ENCODE assay signal across 7 cellular contexts in the genomic region with DNA sequence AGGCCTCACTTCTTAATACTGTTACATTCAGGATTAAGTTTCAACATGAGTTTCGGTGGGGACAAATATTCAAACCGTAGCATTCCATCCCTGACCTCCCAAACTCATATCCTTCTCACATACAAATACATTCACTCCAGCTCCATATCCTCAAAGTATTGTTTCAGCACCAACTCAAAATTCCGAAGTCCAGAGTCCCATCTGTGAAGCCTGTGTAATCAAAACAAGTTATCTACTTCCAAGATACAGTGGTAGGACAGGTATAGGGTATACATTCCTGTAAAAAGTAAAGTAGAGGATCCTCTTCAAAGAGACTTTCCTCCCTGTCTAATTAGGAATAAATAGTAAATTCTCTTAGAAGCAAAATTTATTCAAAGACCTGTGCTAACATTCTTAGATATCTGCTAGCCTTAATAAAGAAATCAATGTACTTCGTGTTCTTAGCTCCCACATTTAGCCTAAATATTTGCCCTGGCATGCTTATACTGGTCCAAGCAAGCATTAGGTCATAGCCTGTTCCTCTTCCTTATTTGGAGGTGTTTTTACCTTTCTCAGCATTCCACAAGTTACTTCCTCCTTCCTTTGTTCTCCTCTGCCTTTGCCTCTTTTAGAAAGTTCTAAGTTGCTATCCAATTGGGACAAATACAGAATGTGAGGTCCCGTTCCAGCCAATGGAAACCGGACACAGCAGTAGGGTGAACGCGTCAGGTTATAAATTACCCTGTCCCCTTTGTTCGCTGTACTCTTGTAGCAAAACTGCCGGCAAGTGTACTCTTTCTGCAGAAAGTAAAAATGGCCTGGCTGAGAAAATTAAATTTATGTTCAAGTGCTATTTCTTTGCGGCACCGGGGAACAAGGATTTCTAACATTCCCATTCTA. TPM values are rescaled to one million over a fixed set of nuclear protein-coding genes. Genes with fewer than 3 reads are reported as not detected.
A peak's percentile ranks its signal among the peaks of the same experiment; 100 is the strongest.
DNase-seq lines count a peak whose midpoint lies in the region; ATAC-seq, FAIRE-seq and TF ChIP-seq lines count a peak whose summit lies in the region.
"Not testable (repeated sequence)": the region's sequence is repeated elsewhere in the genome, so short reads cannot be mapped to it uniquely, and the experiment has no call there.

No MANE protein-coding gene starts in this region.

- H3K4ac ChIP-seq in H9 (ENCODE audit: low read depth, low read length) = not testable (repeated sequence)

- not testable (repeated sequence) for H3K27me3 Mint-ChIP-seq in H9 (ENCODE audit: low read depth); WTC11 (ENCODE audit: low read depth); MCF 10A (ENCODE audit: insufficient read depth, unreplicated experiment); progenitor cell of endocrine pancreas; type B pancreatic cell

- POLR2A ChIA-PET in WTC11 (lab: Charles Lee); endothelial cell of umbilical vein (lab: Charles Lee): not testable (repeated sequence)
- POLR2A ChIA-PET in MCF 10A (lab: Yijun Ruan, JAX) = interaction anchor here (0.6 to 1.5 kb wide), 3 partner anchors 12 to 151 kb away, joined by 3 read pairs; a partner anchor contains a TSS

- no CpG with 5 or more reads among the region's 12 CpGs for WGBS in H9 (ENCODE audit: extremely low coverage, insufficient read length, low lambda C conversion rate)

- peak overlapping the region; percentile 63 for H3T11ph ChIP-seq in H9 (ENCODE audit: low read length)

- H3K36me3 Mint-ChIP-seq in H9 (ENCODE audit: insufficient read depth in 1 of 3, low read depth in 3 of 3) (peaks cover 32 to 50% (median 33%) of the 10 kb centered on the region in 3 experiments), WTC11 (peaks cover 66% of the 10 kb centered on the region), progenitor cell of endocrine pancreas (ENCODE audit: insufficient read depth) (peaks cover 39% of the 10 kb centered on the region), type B pancreatic cell (peaks cover 41% of the 10 kb centered on the region)
- not testable (repeated sequence) for H3K36me3 Mint-ChIP-seq in MCF 10A (ENCODE audit: insufficient read depth, unreplicated experiment)

- H3K9me3 ChIP-seq in H9 (ENCODE audit: control insufficient read depth, low read depth, low read length); endothelial cell of umbilical vein (replicated peaks; ENCODE audit: control insufficient read depth, insufficient read depth, low read length); iPS-20b (ENCODE audit: insufficient read depth, low read depth, low read length): not testable (repeated sequence)

- H2BK15ac ChIP-seq in H9 (ENCODE audit: low read depth, low read length) = not testable (repeated sequence)

- not testable (repeated sequence) for H3K27me3 ChIP-seq in H9 (ENCODE audit: insufficient read depth, low read length); endothelial cell of umbilical vein (ENCODE audit: control insufficient read depth in 2 of 2, insufficient read depth in 2 of 2, low read length in 2 of 2); iPS-20b (ENCODE audit: insufficient read depth, low read length)

- TF ChIP-seq POLR2A in endothelial cell of umbilical vein (IDR thresholded peaks at IDR 0.05; ENCODE audit: low read depth, low read length) = not testable (repeated sequence)

- H3K4me1 Mint-ChIP-seq in H9 (peaks cover 0 to 12% of the 10 kb centered on the region in 2 experiments; a peak in 3 of 4 replicates), WTC11 (peaks cover 18% of the 10 kb centered on the region), MCF 10A (ENCODE audit: insufficient read depth, unreplicated experiment) (peaks cover 10% of the 10 kb centered on the region)
- not testable (repeated sequence) for H3K4me1 Mint-ChIP-seq in progenitor cell of endocrine pancreas (ENCODE audit: low read depth); type B pancreatic cell (ENCODE audit: unreplicated experiment)

- BruUV-seq in MCF 10A (replicated peaks; lab: Mats Ljungman, UMichigan) (TSS peak; percentile 86), endothelial cell of umbilical vein (replicated peaks; lab: Mats Ljungman, UMichigan) (TSS peak; percentile 70)

- CTCF ChIA-PET in WTC11 (lab: Charles Lee) = not testable (repeated sequence)
- CTCF ChIA-PET in MCF 10A (lab: Yijun Ruan, JAX) = interaction anchor here (0.7 to 1.3 kb wide), 3 partner anchors 10 to 306 kb away, joined by 3 to 5 read pairs (median 3); no protein-coding TSS in a partner anchor
- CTCF ChIA-PET in endothelial cell of umbilical vein (lab: Charles Lee) = interaction anchor here (0.6 to 2.1 kb wide), 2 partner anchors 190 to 191 kb away, joined by 4 to 8 read pairs; no protein-coding TSS in a partner anchor

- not testable (repeated sequence) for H3K56ac ChIP-seq in H9 (ENCODE audit: insufficient read length, low read depth, low read length)

- dilution Hi-C loops in endothelial cell of umbilical vein (cut with MboI; ENCODE audit: extremely low pct_ligation_motif_present, low sequenced_read_pairs) = not testable (repeated sequence)

- not testable (repeated sequence) for TF ChIP-seq CTCF in H9 (conservative IDR thresholded peaks at IDR 0.05); WTC11 (IDR thresholded peaks at IDR 0.05); MCF 10A (IDR thresholded peaks at IDR 0.05; ENCODE audit: unreplicated experiment); endothelial cell of umbilical vein (IDR thresholded peaks at IDR 0.05; ENCODE audit: extremely low read depth in 1 of 2, insufficient read depth in 1 of 2, low read depth in 1 of 2, low read length in 2 of 2); progenitor cell of endocrine pancreas (IDR thresholded peaks at IDR 0.05; ENCODE audit: unreplicated experiment); type B pancreatic cell (conservative IDR thresholded peaks at IDR 0.05)

- H4K5ac ChIP-seq in H9 (ENCODE audit: insufficient read length, low read depth, low read length) = not testable (repeated sequence)

- not testable (repeated sequence) for H4K8ac ChIP-seq in H9 (replicated peaks; ENCODE audit: insufficient read length, low read depth, low read length)

- not testable (repeated sequence) for H3K79me1 ChIP-seq in H9 (ENCODE audit: insufficient read depth, low read depth, low read length, poor library complexity, severe bottlenecking)

- not testable (repeated sequence) for H3K4me1 ChIP-seq in H9 (ENCODE audit: insufficient read depth, low read length); endothelial cell of umbilical vein (ENCODE audit: control insufficient read depth, extremely low read depth, insufficient read depth, low read length); iPS-20b (ENCODE audit: insufficient read depth, low read length)

- ATAC-seq in WTC11 = not testable (repeated sequence)

- intact Hi-C loops in MCF 10A (cut with micrococcal nuclease); endothelial cell of umbilical vein (cut with micrococcal nuclease): not testable (repeated sequence)

- H3K27ac ChIP-seq in H9 (ENCODE audit: insufficient read length, low read depth, low read length); endothelial cell of umbilical vein (ENCODE audit: insufficient read depth, low read depth, low read length): not testable (repeated sequence)
- H3K27ac ChIP-seq in iPS-20b (ENCODE audit: low read length) = peak overlapping the region; percentile 22

- not testable (repeated sequence) for H2AK5ac ChIP-seq in H9 (ENCODE audit: insufficient read length, low read length)

- not testable (repeated sequence) for H2AFZ ChIP-seq in H9 (ENCODE audit: low read length); endothelial cell of umbilical vein (ENCODE audit: low read depth, low read length)

- H2BK20ac ChIP-seq in H9 (ENCODE audit: low read depth, low read length, poor library complexity, severe bottlenecking) = not testable (repeated sequence)

- H3K14ac ChIP-seq in H9 (ENCODE audit: insufficient read depth, low read length) = not testable (repeated sequence)

- H2BK12ac ChIP-seq in H9 (ENCODE audit: insufficient read length, low read depth, low read length) = not testable (repeated sequence)

- not testable (repeated sequence) for FAIRE-seq in endothelial cell of umbilical vein (lab: Jason Lieb, UNC)

- H3K9ac ChIP-seq in H9 (ENCODE audit: extremely low read depth, insufficient read length, low read length); endothelial cell of umbilical vein (replicated peaks; ENCODE audit: extremely low read depth, insufficient read depth, low read length): not testable (repeated sequence)
- peak overlapping the region; percentile 48; the same call in 1 of the 2 replicates for H3K9ac ChIP-seq in iPS-20b (ENCODE audit: low read depth, low read length)

- not testable (repeated sequence) for H3K9me1 ChIP-seq in endothelial cell of umbilical vein (replicated peaks; ENCODE audit: control insufficient read depth, extremely low read depth, insufficient read depth, low read length)

- H3K27ac Mint-ChIP-seq in H9 (peak overlapping the region in 2 of 3 experiments; percentile 84 to 89; a peak in 5 of 7 replicates), WTC11 (peak overlapping the region; percentile 74), MCF 10A (ENCODE audit: low read depth, unreplicated experiment) (peak overlapping the region; percentile 69), progenitor cell of endocrine pancreas (peak overlapping the region; percentile 92), type B pancreatic cell (peak overlapping the region; percentile 57)

- not testable (repeated sequence) for H4K20me1 ChIP-seq in H9 (ENCODE audit: control insufficient read depth, insufficient read depth, insufficient read length); endothelial cell of umbilical vein (replicated peaks; ENCODE audit: control insufficient read depth, extremely low read depth, insufficient read depth, low read length)

- H3K4me3 ChIP-seq in endothelial cell of umbilical vein (replicated peaks in 1 of 3; ENCODE audit: insufficient read depth in 1 of 3, low read depth in 1 of 3, low read length in 3 of 3); iPS-20b (ENCODE audit: low read length): not testable (repeated sequence)

- not testable (repeated sequence) for H3K9me3 Mint-ChIP-seq in H9; MCF 10A (ENCODE audit: unreplicated experiment); progenitor cell of endocrine pancreas (ENCODE audit: low read depth); type B pancreatic cell
- peaks cover 17% of the 10 kb centered on the region for H3K9me3 Mint-ChIP-seq in WTC11

- not testable (repeated sequence) for H3K36me3 ChIP-seq in endothelial cell of umbilical vein (ENCODE audit: control insufficient read depth in 2 of 2, extremely low read depth in 1 of 2, insufficient read depth in 2 of 2, low read length in 2 of 2)
- peaks cover 17% of the 10 kb centered on the region; the same call in 1 of the 2 replicates for H3K36me3 ChIP-seq in iPS-20b (ENCODE audit: insufficient read depth, low read depth, low read length)

- H3K23ac ChIP-seq in H9 (ENCODE audit: insufficient read length, low read depth, low read length) = not testable (repeated sequence)

- H3K79me2 ChIP-seq in H9 (ENCODE audit: insufficient read depth, low read length); endothelial cell of umbilical vein (ENCODE audit: control insufficient read depth, insufficient read depth, low read length): not testable (repeated sequence)

- H2BK5ac ChIP-seq in H9 (ENCODE audit: insufficient read length, low read length) = not testable (repeated sequence)

- not testable (repeated sequence) for DNase-seq in H9; WTC11 (ENCODE audit: low spot score); MCF 10A (ENCODE audit: unreplicated experiment); endothelial cell of umbilical vein (ENCODE audit: low read depth, low spot score); progenitor cell of endocrine pancreas (ENCODE audit: low spot score, unreplicated experiment); type B pancreatic cell (ENCODE audit: extremely low spot score, unreplicated experiment)

- not testable (repeated sequence) for H3K4me2 ChIP-seq in H9 (ENCODE audit: insufficient read depth, insufficient read length, low read length); endothelial cell of umbilical vein (ENCODE audit: insufficient read depth, low read length)

- not testable (repeated sequence) for H3K23me2 ChIP-seq in H9 (ENCODE audit: insufficient read length, low read depth, low read length, poor library complexity, severe bottlenecking)

- peak overlapping the region; percentile 59 for H3K18ac ChIP-seq in H9 (ENCODE audit: insufficient read length, low read depth, low read length)

- H3K4me3 Mint-ChIP-seq in H9; WTC11; MCF 10A (ENCODE audit: unreplicated experiment); progenitor cell of endocrine pancreas (ENCODE audit: low read depth); type B pancreatic cell: not testable (repeated sequence)

- H4K91ac ChIP-seq in H9 (ENCODE audit: insufficient read length, low read depth, low read length) = not testable (repeated sequence)

- peak overlapping the region; percentile 51 for H2BK120ac ChIP-seq in H9 (ENCODE audit: low read depth, low read length, poor library complexity, severe bottlenecking)

RNA-seq across cellular contexts. Expression of a gene that starts 40.1 kb away (rescaled TPM):
- 25.5 and 28.0 TPM in 2 replicates for total RNA-seq in H9 (2021)
- 26.5 to 32.2 TPM (median 29.6 TPM) in 3 replicates for total RNA-seq in WTC11 (2021)
- total RNA-seq in MCF 10A (2022) = 14.7 and 16.2 TPM in 2 replicates
- total RNA-seq in endothelial cell of umbilical vein = 23.2 and 24.7 TPM in 2 replicates
- 3.3 and 6.4 TPM in 2 replicates for polyA plus RNA-seq in endothelial cell of umbilical vein
- 10.0 and 10.1 TPM in 2 replicates for polyA plus RNA-seq in endothelial cell of umbilical vein (2011; cell fraction: cytosol; rRNA removed)
- polyA plus RNA-seq in endothelial cell of umbilical vein (2011; cell fraction: nucleus; rRNA removed) = 21.3 and 23.6 TPM in 2 replicates
- 21.3 and 26.5 TPM in 2 replicates for polyA plus RNA-seq in endothelial cell of umbilical vein (2012)
- 20.3 and 21.9 TPM in 2 replicates for polyA minus RNA-seq in endothelial cell of umbilical vein
- polyA minus RNA-seq in endothelial cell of umbilical vein (2011; cell fraction: cytosol; rRNA and poly(A)+ RNA removed) = 3.2 TPM
- 40.8 and 53.3 TPM in 2 replicates for polyA minus RNA-seq in endothelial cell of umbilical vein (2011; cell fraction: nucleus; rRNA and poly(A)+ RNA removed)
- total RNA-seq in progenitor cell of endocrine pancreas = 49.5 and 54.8 TPM in 2 replicates
- total RNA-seq in type B pancreatic cell (ENCODE audit: low replicate concordance) = 28.8 and 46.6 TPM in 2 replicates
